9 cellular contexts compared by ENCODE assay signal in genomic region chr11:110962907-110963306, GRCh38.
"Had no signal": no experiment of that assay in that cellular context is flagged by ENCODE, and none has a peak within 500 bp of the region (broad histone marks: within the 10 kb centered on the region; RNA-seq: fewer than 3 reads in every experiment).

No MANE protein-coding gene starts in this region.

- H3K9me3 ChIP-seq: neutrophil had no signal

- H2AFZ ChIP-seq: parathyroid adenoma had no signal

- H3K36me3 ChIP-seq: neutrophil had no signal

- H3K27me3 ChIP-seq: neutrophil had no signal

- H3K79me2 ChIP-seq: parathyroid adenoma had no signal

- DNase-seq: activated CD4-positive, alpha-beta T cell treated with anti-CD3 and anti-CD28 coated beads, Interleukin-2, amount 50 U/mL, for 1 hour; activated naive CD8-positive, alpha-beta T cell treated with anti-CD3 and anti-CD28 coated beads for 36 hours; amygdala; erythroblast; foreskin keratinocyte; mesendoderm; natural killer cell had no signal

- H3K27ac ChIP-seq: foreskin keratinocyte, neutrophil, parathyroid adenoma had no signal

- H3K4me1 ChIP-seq: foreskin keratinocyte, parathyroid adenoma had no signal
